ENCODE assay signal across 1 cellular context in the genomic region with DNA sequence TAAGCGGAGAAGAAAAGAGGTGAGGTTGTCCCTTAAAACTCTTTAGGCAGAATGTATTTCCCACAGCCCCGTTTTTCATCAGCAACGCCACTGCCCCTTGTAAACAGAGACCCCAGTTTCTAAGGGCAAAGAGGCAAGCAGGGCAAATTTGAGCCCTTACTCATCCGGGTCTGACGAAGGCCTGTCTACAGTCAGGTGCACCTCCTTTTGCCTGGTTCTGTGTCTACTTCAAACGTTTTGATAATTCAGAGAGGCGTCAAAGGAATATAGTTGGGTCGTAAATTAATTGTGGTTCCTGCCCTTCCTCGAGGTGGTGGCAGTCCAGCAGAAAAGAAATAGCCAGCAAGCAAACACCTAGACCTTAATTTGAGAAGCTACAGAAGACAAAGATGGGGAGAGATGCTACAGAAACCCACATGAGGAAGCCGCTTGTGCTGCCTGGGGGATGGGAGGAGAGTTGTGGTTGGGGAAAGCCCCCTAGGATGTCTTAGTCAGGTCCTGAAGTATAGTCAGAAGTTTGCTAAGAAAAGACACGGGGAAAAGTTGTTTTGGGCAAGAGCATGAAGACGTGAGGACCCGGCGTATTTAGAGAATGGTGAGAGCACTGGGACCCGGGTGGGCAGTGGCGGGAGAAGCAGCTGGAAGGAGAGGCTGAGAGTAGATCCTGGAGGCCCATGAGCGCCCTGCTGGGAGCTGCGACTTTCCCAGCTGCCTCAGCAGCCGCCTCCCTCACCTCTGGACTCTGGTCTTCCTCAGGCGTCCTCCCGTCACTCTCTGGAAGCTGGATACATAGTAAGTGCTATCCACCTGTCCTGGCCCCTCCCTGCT.
TF ChIP-seq lines count a peak whose summit lies in the region.

No MANE protein-coding gene starts in this region.

TF ChIP-seq in K562, 482 proteins besides CTCF, POLR2A, EP300 and RAD21:
- no peak for TF ChIP-seq ZBTB7A (IDR thresholded peaks at IDR 0.05; ENCODE audit: borderline replicate concordance, control insufficient read depth, low read depth, low read length)
- no peak for TF ChIP-seq USF2 (CRISPR knock-in tag; IDR thresholded peaks at IDR 0.05)
- TF ChIP-seq ETV1 (tag; conservative IDR thresholded peaks at IDR 0.05; ENCODE audit: low read depth), result no peak
- TF ChIP-seq CLOCK (CRISPR knock-in tag; IDR thresholded peaks at IDR 0.05; ENCODE audit: borderline replicate concordance), result no peak
- no peak for TF ChIP-seq KDM4B (IDR thresholded peaks at IDR 0.05; ENCODE audit: borderline replicate concordance in 2 of 2, low read depth in 1 of 2)
- TF ChIP-seq ELF2 (CRISPR knock-in tag; IDR thresholded peaks at IDR 0.05), result no peak
- TF ChIP-seq NFXL1 (CRISPR knock-in tag; IDR thresholded peaks at IDR 0.05), result no peak
TF ChIP-seq in K562: peak in this region for 0.
